31 cellular contexts compared by ENCODE assay signal in the genomic region with DNA sequence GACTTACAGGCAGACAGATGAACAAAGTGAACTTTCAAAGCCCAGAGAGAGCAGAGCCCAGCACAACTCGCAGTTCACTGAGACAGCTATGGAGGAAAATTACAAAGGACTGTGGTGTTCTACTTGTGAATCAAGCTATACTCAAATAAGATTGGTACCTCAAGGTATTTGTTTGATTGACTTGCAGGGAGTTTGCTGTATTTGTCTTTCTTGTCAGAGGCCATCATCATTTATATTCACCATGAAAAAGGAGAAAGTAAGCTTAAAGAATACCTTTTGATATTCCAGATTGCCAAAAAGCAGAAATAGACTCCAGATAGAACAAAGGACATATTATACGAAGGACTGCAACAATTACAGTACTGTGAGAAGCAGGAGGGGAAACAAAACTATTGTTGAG.
"Had no signal": no experiment of that assay in that cellular context is flagged by ENCODE, and none has a peak within 500 bp of the region (broad histone marks: within the 10 kb centered on the region; RNA-seq: fewer than 3 reads in every experiment).

No MANE protein-coding gene starts in this region.

- ATAC-seq: activated CD4-positive, CD25-positive, alpha-beta regulatory T cell treated with anti-CD3 and anti-CD28 coated beads, Interleukin-2, amount 50 U/mL, for 24 hours; activated CD8-positive, alpha-beta T cell treated with anti-CD3 and anti-CD28 coated beads for 36 hours; activated naive CD8-positive, alpha-beta T cell treated with anti-CD3 and anti-CD28 coated beads, Interleukin-2, amount 50 U/mL, for 24 hours; activated T-cell treated with anti-CD3 and anti-CD28 coated beads, Interleukin-2, amount 50 U/mL, for 4 hours; body of pancreas; effector memory CD8-positive, alpha-beta T cell; foreskin keratinocyte; gastrocnemius medialis; T-helper 17 cell had no signal

- H3K4me3 ChIP-seq: adrenal gland, body of pancreas, esophagus muscularis mucosa, gastrocnemius medialis had no signal

- H3K27me3 Mint-ChIP-seq: activated B cell treated with CpG ODN at 0.5 μM for 24 hours; activated CD8-positive, alpha-beta T cell treated with anti-CD3 and anti-CD28 coated beads for 36 hours; activated naive CD4-positive, alpha-beta T cell treated with anti-CD3 and anti-CD28 coated beads, Interleukin-2, amount 50 U/mL, for 24 hours; activated naive CD8-positive, alpha-beta T cell treated with anti-CD3 and anti-CD28 coated beads for 36 hours; activated naive CD8-positive, alpha-beta T cell treated with anti-CD3 and anti-CD28 coated beads, Interleukin-2, amount 50 U/mL, for 24 hours; effector memory CD8-positive, alpha-beta T cell; T-helper 17 cell had no signal

- H3K27ac ChIP-seq: adrenal gland, body of pancreas, esophagus muscularis mucosa, foreskin keratinocyte, gastrocnemius medialis, WERI-Rb-1 had no signal

- H3K4me1 Mint-ChIP-seq: activated B cell treated with CpG ODN at 0.5 μM for 24 hours; activated naive CD4-positive, alpha-beta T cell treated with anti-CD3 and anti-CD28 coated beads, Interleukin-2, amount 50 U/mL, for 24 hours; activated naive CD8-positive, alpha-beta T cell treated with anti-CD3 and anti-CD28 coated beads for 36 hours; activated naive CD8-positive, alpha-beta T cell treated with anti-CD3 and anti-CD28 coated beads, Interleukin-2, amount 50 U/mL, for 24 hours; T-helper 17 cell had no signal

- H3K36me3 Mint-ChIP-seq: activated naive CD4-positive, alpha-beta T cell treated with anti-CD3 and anti-CD28 coated beads, Interleukin-2, amount 50 U/mL, for 24 hours; activated naive CD8-positive, alpha-beta T cell treated with anti-CD3 and anti-CD28 coated beads for 36 hours had no signal

- H3K27me3 ChIP-seq: adrenal gland, body of pancreas, esophagus muscularis mucosa, foreskin keratinocyte, gastrocnemius medialis had no signal

- H3K4me3 Mint-ChIP-seq: activated B cell treated with CpG ODN at 0.5 μM for 24 hours; activated CD8-positive, alpha-beta T cell treated with anti-CD3 and anti-CD28 coated beads for 36 hours; activated naive CD4-positive, alpha-beta T cell treated with anti-CD3 and anti-CD28 coated beads for 36 hours; activated naive CD4-positive, alpha-beta T cell treated with anti-CD3 and anti-CD28 coated beads, Interleukin-2, amount 50 U/mL, for 24 hours; activated naive CD8-positive, alpha-beta T cell treated with anti-CD3 and anti-CD28 coated beads for 36 hours; activated naive CD8-positive, alpha-beta T cell treated with anti-CD3 and anti-CD28 coated beads, Interleukin-2, amount 50 U/mL, for 24 hours; activated T-cell treated with anti-CD3 and anti-CD28 coated beads, Interleukin-2, amount 50 U/mL, for 4 hours; activated T-helper 1 cell treated with anti-CD3 and anti-CD28 coated beads, Interleukin-12 subunit alpha, Interleukin-12 subunit beta, Interleukin-2, Interleukin-4 antibody, amounts not matched to agents 30 ng/mL and 10 ng/mL and 1 ng/mL, durations not matched to agents 14 hours and 24 hours and 36 hours; effector memory CD8-positive, alpha-beta T cell; T-helper 17 cell; T-helper 2 cell treated with Interferon-gamma antibody and Interleukin-4, amounts not matched to agents 5 μg/mL and 100 μg/mL, for 36 hours had no signal

- H3K9me3 Mint-ChIP-seq: activated B cell treated with CpG ODN at 0.5 μM for 24 hours; activated CD8-positive, alpha-beta T cell treated with anti-CD3 and anti-CD28 coated beads for 36 hours; activated naive CD4-positive, alpha-beta T cell treated with anti-CD3 and anti-CD28 coated beads, Interleukin-2, amount 50 U/mL, for 24 hours; activated naive CD8-positive, alpha-beta T cell treated with anti-CD3 and anti-CD28 coated beads, Interleukin-2, amount 50 U/mL, for 24 hours; activated T-helper 1 cell treated with anti-CD3 and anti-CD28 coated beads, Interleukin-12 subunit alpha, Interleukin-12 subunit beta, Interleukin-2, Interleukin-4 antibody, amounts not matched to agents 30 ng/mL and 10 ng/mL and 1 ng/mL, durations not matched to agents 14 hours and 24 hours and 36 hours; activated T-helper 2 cell treated with anti-CD3 and anti-CD28 coated beads, Interferon-gamma antibody, Interleukin-2, Interleukin-4, amounts not matched to agents 10 μg/mL and 5 μg/mL and 100 μg/mL, durations not matched to agents 14 hours and 24 hours and 36 hours; effector memory CD8-positive, alpha-beta T cell; T-helper 2 cell treated with Interferon-gamma antibody and Interleukin-4, amounts not matched to agents 5 μg/mL and 100 μg/mL, for 36 hours had no signal

- H3K9me3 ChIP-seq: adrenal gland, body of pancreas, esophagus muscularis mucosa, gastrocnemius medialis had no signal

- H3K4me1 ChIP-seq: adrenal gland, body of pancreas, esophagus muscularis mucosa, foreskin keratinocyte, gastrocnemius medialis had no signal

- H3K27ac Mint-ChIP-seq: activated B cell treated with CpG ODN at 0.5 μM for 24 hours; activated CD8-positive, alpha-beta T cell treated with anti-CD3 and anti-CD28 coated beads for 36 hours; activated naive CD4-positive, alpha-beta T cell treated with anti-CD3 and anti-CD28 coated beads for 36 hours; activated naive CD4-positive, alpha-beta T cell treated with anti-CD3 and anti-CD28 coated beads, Interleukin-2, amount 50 U/mL, for 24 hours; activated naive CD8-positive, alpha-beta T cell treated with anti-CD3 and anti-CD28 coated beads for 36 hours; activated naive CD8-positive, alpha-beta T cell treated with anti-CD3 and anti-CD28 coated beads, Interleukin-2, amount 50 U/mL, for 24 hours; activated T-helper 1 cell treated with anti-CD3 and anti-CD28 coated beads, Interleukin-12 subunit alpha, Interleukin-12 subunit beta, Interleukin-2, Interleukin-4 antibody, amounts not matched to agents 30 ng/mL and 10 ng/mL and 1 ng/mL, durations not matched to agents 14 hours and 24 hours and 36 hours; activated T-helper 2 cell treated with anti-CD3 and anti-CD28 coated beads, Interferon-gamma antibody, Interleukin-2, Interleukin-4, amounts not matched to agents 10 μg/mL and 5 μg/mL and 100 μg/mL, durations not matched to agents 14 hours and 24 hours and 36 hours; effector memory CD8-positive, alpha-beta T cell; T-helper 17 cell; T-helper 2 cell treated with Interferon-gamma antibody and Interleukin-4, amounts not matched to agents 5 μg/mL and 100 μg/mL, for 36 hours had no signal

- H3K36me3 ChIP-seq: adrenal gland, esophagus muscularis mucosa, gastrocnemius medialis, WERI-Rb-1 had no signal

- DNase-seq: activated B cell treated with CpG ODN at 0.5 μM for 24 hours; activated CD4-positive, alpha-beta T cell treated with anti-CD3 and anti-CD28 coated beads for 48 hours; activated CD4-positive, alpha-beta T cell treated with anti-CD3 and anti-CD28 coated beads, Interleukin-2, amount 50 U/mL, for 1 hour; activated CD4-positive, alpha-beta T cell treated with anti-CD3 and anti-CD28 coated beads, Interleukin-2, amount 50 U/mL, for 48 hours; activated CD8-positive, alpha-beta memory T cell treated with anti-CD3 and anti-CD28 coated beads for 24 hours; activated CD8-positive, alpha-beta T cell treated with anti-CD3 and anti-CD28 coated beads for 36 hours; activated effector memory CD4-positive, alpha-beta T cell treated with anti-CD3 and anti-CD28 coated beads, Interleukin-2, amount 50 U/mL, for 16 hours; activated naive CD4-positive, alpha-beta T cell treated with anti-CD3 and anti-CD28 coated beads for 36 hours; activated naive CD8-positive, alpha-beta T cell treated with anti-CD3 and anti-CD28 coated beads for 36 hours; activated naive CD8-positive, alpha-beta T cell treated with anti-CD3 and anti-CD28 coated beads, Interleukin-2, amount 50 U/mL, for 24 hours; activated T-cell treated with anti-CD3 and anti-CD28 coated beads, Interleukin-2, amount 50 U/mL, for 4 hours; adrenal gland; aorta; body of pancreas; cortex of kidney; dermis blood vessel endothelial cell; effector CD4-positive, alpha-beta T cell; effector memory CD8-positive, alpha-beta T cell; erythroblast; foreskin keratinocyte; gastrocnemius medialis; T-helper 1 cell; T-helper 17 cell; T1000; WERI-Rb-1 had no signal
